12 cellular contexts compared by ENCODE assay signal in the genomic region with DNA sequence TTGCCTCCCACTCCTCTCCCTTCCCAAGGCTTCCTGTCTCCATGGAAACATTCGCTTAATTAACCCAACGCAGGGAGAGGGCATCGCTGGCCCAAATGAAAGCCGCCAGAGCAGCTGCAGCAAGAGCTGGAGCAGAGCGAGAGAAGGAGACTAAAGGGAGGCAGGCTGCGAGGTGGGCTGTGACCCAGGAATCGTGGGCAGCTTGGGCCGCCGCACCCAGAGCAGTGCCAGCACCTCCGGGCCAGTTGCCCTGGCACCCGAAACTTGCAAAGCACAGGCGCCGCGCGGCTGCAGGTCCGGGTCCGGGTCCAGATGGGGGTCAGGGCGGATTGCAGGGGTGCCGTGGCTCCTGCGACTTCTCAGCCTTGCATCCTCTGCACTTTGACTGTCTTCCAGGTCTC. TPM values are rescaled to one million over a fixed set of nuclear protein-coding genes. Genes with fewer than 3 reads are reported as not detected.
DNase-seq lines count a peak whose midpoint lies in the region; ATAC-seq and TF ChIP-seq lines count a peak whose summit lies in the region.
"Had no signal": no experiment of that assay in that cellular context is flagged by ENCODE, and none has a peak within 500 bp of the region (broad histone marks: within the 10 kb centered on the region; RNA-seq: fewer than 3 reads in every experiment).

No MANE protein-coding gene starts in this region.

- H2AFZ ChIP-seq in fibroblast of lung (ENCODE audit: low read length): peak overlapping the region; percentile 75

- H3K9ac ChIP-seq in fibroblast of lung (ENCODE audit: insufficient read depth, low read length): no peak overlapping the region

- DNase-seq in AG10803 (ENCODE audit: low read depth): peak; percentile 12
- DNase-seq in RWPE2 (ENCODE audit: low spot score): peak; percentile 39
- DNase-seq in fibroblast of lung (ENCODE audit: low read depth in 2 of 2): peak; percentile 34 to 50
- peak in 34 of 56 donors; percentile 0 to 52 (median 27) for DNase-seq in nucleus accumbens (lab: John Stamatoyannopoulos, UW)
- DNase-seq in NCI-H1048 (lab: John Stamatoyannopoulos, UW): no peak
- DNase-seq in posterior vena cava (ENCODE audit: low spot score): no peak
- DNase-seq: activated CD4-positive, alpha-beta T cell treated with anti-CD3 and anti-CD28 coated beads, Interleukin-2, amount 10 ng/mL, durations not matched to agents 7 days and 5 days had no signal

- peaks cover 15% of the 10 kb centered on the region for H3K27me3 ChIP-seq in RWPE2 (ENCODE audit: insufficient read depth, poor library complexity, severe bottlenecking)
- H3K27me3 ChIP-seq in fibroblast of lung (ENCODE audit: control insufficient read depth, insufficient read depth, low read length): no peaks in the 10 kb centered on the region
- H3K27me3 ChIP-seq: cardiac muscle cell had no signal

- H3K27ac ChIP-seq in RWPE2 (ENCODE audit: poor library complexity, severe bottlenecking) (no peak overlapping the region), fibroblast of lung (ENCODE audit: insufficient read depth, low read length) (no peak overlapping the region)
- H3K27ac ChIP-seq: cardiac muscle cell, left lung had no signal

- ATAC-seq in RWPE2 (ENCODE audit: low read depth) (0 out of 3 replicates have a peak, but pooled peaks have one; percentile 12), GM19023 (IDR thresholded peaks at IDR 0.05; ENCODE audit: unreplicated experiment) (no peak), GM19351 (IDR thresholded peaks at IDR 0.05; ENCODE audit: unreplicated experiment) (no peak)
- ATAC-seq: left lung, Panc1 had no signal

- TF ChIP-seq CTCF in AG10803 (conservative IDR thresholded peaks at IDR 0.05; ENCODE audit: low read length) (no peak), RWPE2 (IDR thresholded peaks at IDR 0.05; ENCODE audit: poor library complexity, severe bottlenecking) (no peak), fibroblast of lung (conservative IDR thresholded peaks at IDR 0.05 in 1 of 2, IDR thresholded peaks at IDR 0.05 in 1 of 2; ENCODE audit: low read depth in 1 of 2, low read length in 2 of 2) (no peak)

- no peaks in the 10 kb centered on the region for H3K79me2 ChIP-seq in fibroblast of lung (ENCODE audit: control insufficient read depth, insufficient read depth, low read length)

- no peaks in the 10 kb centered on the region for H4K20me1 ChIP-seq in fibroblast of lung (ENCODE audit: control insufficient read depth, extremely low read depth, insufficient read depth, low read length)

- peak overlapping the region; percentile 49 for H3K4me2 ChIP-seq in fibroblast of lung (ENCODE audit: extremely low read depth, insufficient read depth, low read length)

- H3K36me3 ChIP-seq in RWPE2 (ENCODE audit: low read depth): no peaks in the 10 kb centered on the region
- H3K36me3 ChIP-seq in fibroblast of lung (ENCODE audit: control insufficient read depth, insufficient read depth, low read length): no peaks in the 10 kb centered on the region
- H3K36me3 ChIP-seq: cardiac muscle cell had no signal

- H3K9me3 ChIP-seq in RWPE2 (ENCODE audit: severe bottlenecking) (no peaks in the 10 kb centered on the region), fibroblast of lung (ENCODE audit: control insufficient read depth, insufficient read depth, low read depth, low read length) (no peaks in the 10 kb centered on the region)

- intact Hi-C loops in posterior vena cava (cut with DNase I): no loop called here

- H3K4me3 ChIP-seq in AG10803 (ENCODE audit: low read length) (peak overlapping the region; percentile 60), RWPE2 (ENCODE audit: severe bottlenecking) (no peak overlapping the region), fibroblast of lung (replicated peaks in 1 of 4; ENCODE audit: control extremely low read depth in 1 of 4, insufficient read depth in 1 of 4, low read depth in 3 of 4, low read length in 4 of 4) (peak overlapping the region; percentile 29 to 57 (median 49))
- H3K4me3 ChIP-seq: cardiac muscle cell, left lung had no signal

- H3K4me1 ChIP-seq in RWPE2 (ENCODE audit: insufficient read depth, poor library complexity, severe bottlenecking): no peaks in the 10 kb centered on the region
- no peaks in the 10 kb centered on the region for H3K4me1 ChIP-seq in fibroblast of lung (ENCODE audit: control insufficient read depth, extremely low read depth, insufficient read depth, low read length)
- H3K4me1 ChIP-seq: left lung had no signal

RNA-seq across cellular contexts. Expression of a gene that starts 43.4 kb away (rescaled TPM):
- total RNA-seq in fibroblast of lung (0.77 and 1.3 TPM in 2 replicates), posterior vena cava (1 to 10 TPM in 1 of 2 donors, under 1 TPM in 1; 0.67 to 1.5 TPM)
- 1.2 and 7.7 TPM in 2 replicates for polyA plus RNA-seq in fibroblast of lung
- 0.61 and 4.0 TPM in 2 replicates for polyA plus RNA-seq in fibroblast of lung (2012)
- 0.22 and 2.6 TPM in 2 replicates for polyA minus RNA-seq in fibroblast of lung (ENCODE audit: low replicate concordance)
- total RNA-seq: activated CD4-positive, alpha-beta T cell treated with anti-CD3 and anti-CD28 coated beads, Interleukin-2, amount 10 ng/mL, durations not matched to agents 7 days and 5 days had no signal

Comparison
In these comparisons a context has a peak if more than half of its experiments do, and no peak if none do; other contexts are left out.
1. DNase-seq: peak in AG10803 (single experiment), RWPE2 (single experiment), fibroblast of lung (2 of 2) and nucleus accumbens (34 of 56); none in NCI-H1048 (single experiment) and posterior vena cava (single experiment).